ENCODE assay signal across 9 cellular contexts in the genomic region with DNA sequence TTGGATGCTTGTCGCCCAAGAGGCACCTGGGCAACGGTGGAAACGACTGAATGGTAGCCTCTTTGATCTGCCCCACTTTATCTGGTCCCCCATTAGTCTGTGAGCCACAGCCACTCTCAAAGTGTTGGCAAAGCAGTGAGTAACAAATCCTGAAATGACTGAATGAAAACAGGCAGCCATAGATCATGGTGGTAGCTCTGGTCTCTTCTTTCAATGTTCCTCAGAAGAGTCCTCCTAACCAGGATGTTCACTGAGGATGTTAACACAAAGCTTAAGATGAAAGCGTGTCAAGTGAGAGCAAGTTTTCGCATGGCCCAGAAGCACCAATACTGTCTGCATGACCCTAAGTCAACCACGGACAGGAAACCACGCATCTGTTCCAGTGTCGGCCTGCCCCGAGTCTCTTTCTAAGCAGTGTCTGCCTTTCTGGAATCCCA.
A peak's percentile ranks its signal among the peaks of the same experiment; 100 is the strongest.
DNase-seq lines count a peak whose midpoint lies in the region; ATAC-seq and TF ChIP-seq lines count a peak whose summit lies in the region.
"Had no signal": no experiment of that assay in that cellular context is flagged by ENCODE, and none has a peak within 500 bp of the region (broad histone marks: within the 10 kb centered on the region; RNA-seq: fewer than 3 reads in every experiment).

No MANE protein-coding gene starts in this region.

- H3K27me3 ChIP-seq in neuronal stem cell (ENCODE audit: control insufficient read depth in 3 of 3, insufficient read depth in 3 of 3, low read depth in 1 of 3, low read length in 3 of 3), result no peaks in the 10 kb centered on the region

- H2BK15ac ChIP-seq in neuronal stem cell (ENCODE audit: low read length), result no peak overlapping the region

- no peak for TF ChIP-seq CTCF in Calu3 (IDR thresholded peaks at IDR 0.05; ENCODE audit: unreplicated experiment)

- no TSS peak for BruUV-seq in Calu3 (replicated peaks; lab: Mats Ljungman, UMichigan)

- H3K4me3 ChIP-seq in neuronal stem cell (ENCODE audit: low read length in 2 of 2), result no peak overlapping the region

- H3K36me3 Mint-ChIP-seq in Calu3 (ENCODE audit: insufficient read depth, unreplicated experiment), result peaks cover 1% of the 10 kb centered on the region

- no peak overlapping the region for H2BK12ac ChIP-seq in neuronal stem cell (ENCODE audit: low read length)

- WGBS in neuronal stem cell (ENCODE audit: extremely low coverage in 2 of 2, insufficient read length in 2 of 2, insufficient replicate concordance in 1 of 2), 2 donors, result no CpG with 5 or more reads among the region's 9 CpGs

- no peaks in the 10 kb centered on the region for H3K79me1 ChIP-seq in neuronal stem cell (ENCODE audit: low read depth, low read length)

- no peak overlapping the region for H3K14ac ChIP-seq in neuronal stem cell (ENCODE audit: low read length)

- no peak overlapping the region for H3K27ac ChIP-seq in neuronal stem cell (replicated peaks; ENCODE audit: low read length)
- H3K27ac ChIP-seq: HL-60 had no signal

- peaks cover 0 to 3% of the 10 kb centered on the region in 2 donors for H3K4me1 ChIP-seq in neuronal stem cell (ENCODE audit: control insufficient read depth in 2 of 2, insufficient read depth in 1 of 2, low read depth in 1 of 2, low read length in 2 of 2)

- ATAC-seq in GM19463 (IDR thresholded peaks at IDR 0.05; ENCODE audit: unreplicated experiment), result peak; percentile 69
- peak; percentile 65 for ATAC-seq in HG03280 (IDR thresholded peaks at IDR 0.05; ENCODE audit: unreplicated experiment)
- ATAC-seq: WTC11 had no signal

- no peaks in the 10 kb centered on the region for H3K4me1 Mint-ChIP-seq in Calu3 (ENCODE audit: low read depth, unreplicated experiment)

- CTCF ChIA-PET in Calu3 (lab: Charles Lee), result no interaction called here

- no peak overlapping the region for H2BK120ac ChIP-seq in neuronal stem cell (ENCODE audit: low read depth, low read length)

- H3K4ac ChIP-seq in neuronal stem cell (ENCODE audit: low read length), result no peak overlapping the region

- no peak overlapping the region for H2AFZ ChIP-seq in neuronal stem cell (ENCODE audit: low read length)

- H3K18ac ChIP-seq in neuronal stem cell (ENCODE audit: low read length), result no peak overlapping the region

- no peaks in the 10 kb centered on the region for H3K9me3 ChIP-seq in neuronal stem cell (replicated peaks in 1 of 2; ENCODE audit: control insufficient read depth in 2 of 2, insufficient read depth in 1 of 2, low read depth in 1 of 2, low read length in 2 of 2)

- H3K23ac ChIP-seq in neuronal stem cell (ENCODE audit: low read depth, low read length, poor library complexity), result no peak overlapping the region

- no peak overlapping the region for H4K91ac ChIP-seq in neuronal stem cell (ENCODE audit: low read depth, low read length, poor library complexity)

- H3K27me3 Mint-ChIP-seq in Calu3 (ENCODE audit: unreplicated experiment), result no peaks in the 10 kb centered on the region

- intact Hi-C loops in Calu3 (cut with micrococcal nuclease; ENCODE audit: unreplicated experiment), result no loop called here

- peak; percentile 79 for DNase-seq in activated CD8-positive, alpha-beta memory T cell treated with anti-CD3 and anti-CD28 coated beads, Interleukin-2, amount 50 U/mL, for 48 hours
- peak; percentile 40 to 43 for DNase-seq in stimulated activated CD8-positive, alpha-beta memory T cell treated with anti-CD3 and anti-CD28 coated beads, Interleukin-7, amount 100 ng/mL, for 4 hours (ENCODE audit: low read depth in 2 of 2)
- DNase-seq in Calu3, result no peak
- no peak for DNase-seq in COLO829 (ENCODE audit: low spot score)
- no peak for DNase-seq in neuronal stem cell (ENCODE audit: low spot score)

- H3K9me3 Mint-ChIP-seq in Calu3 (ENCODE audit: low read depth, unreplicated experiment), result no peaks in the 10 kb centered on the region
- H3K9me3 Mint-ChIP-seq: WTC11 had no signal

- no peak overlapping the region for H3K4me2 ChIP-seq in neuronal stem cell (ENCODE audit: insufficient read depth, low read length, poor library complexity, severe bottlenecking)

- H2AK5ac ChIP-seq in neuronal stem cell (ENCODE audit: low read depth, low read length), result no peak overlapping the region

- H2BK5ac ChIP-seq in neuronal stem cell (ENCODE audit: low read length), result no peak overlapping the region

- no peak overlapping the region for H3K4me3 Mint-ChIP-seq in Calu3 (ENCODE audit: low read depth, unreplicated experiment)
- H3K4me3 Mint-ChIP-seq: WTC11 had no signal

- H4K8ac ChIP-seq in neuronal stem cell (ENCODE audit: low read depth, low read length), result no peak overlapping the region

- no peak overlapping the region for H3K27ac Mint-ChIP-seq in Calu3 (ENCODE audit: unreplicated experiment)
- H3K27ac Mint-ChIP-seq: WTC11 had no signal

- H3K9ac ChIP-seq in neuronal stem cell (ENCODE audit: low read depth, low read length, poor library complexity), result no peak overlapping the region

- H3K36me3 ChIP-seq in neuronal stem cell (replicated peaks in 1 of 2; ENCODE audit: control insufficient read depth in 2 of 2, insufficient read depth in 2 of 2, low read length in 2 of 2), result peaks cover 0 to 18% of the 10 kb centered on the region in 2 donors

Comparison
In these comparisons a context has a peak if more than half of its experiments do, and no peak if none do; other contexts are left out.
1. DNase-seq: peak in activated CD8-positive, alpha-beta memory T cell treated with anti-CD3 and anti-CD28 coated beads, Interleukin-2, amount 50 U/mL, for 48 hours (single experiment) and stimulated activated CD8-positive, alpha-beta memory T cell treated with anti-CD3 and anti-CD28 coated beads, Interleukin-7, amount 100 ng/mL, for 4 hours (2 of 2); none in Calu3 (single experiment), COLO829 (single experiment) and neuronal stem cell (single experiment).